ENCODE assay signal across 1 cellular context in the genomic region with DNA sequence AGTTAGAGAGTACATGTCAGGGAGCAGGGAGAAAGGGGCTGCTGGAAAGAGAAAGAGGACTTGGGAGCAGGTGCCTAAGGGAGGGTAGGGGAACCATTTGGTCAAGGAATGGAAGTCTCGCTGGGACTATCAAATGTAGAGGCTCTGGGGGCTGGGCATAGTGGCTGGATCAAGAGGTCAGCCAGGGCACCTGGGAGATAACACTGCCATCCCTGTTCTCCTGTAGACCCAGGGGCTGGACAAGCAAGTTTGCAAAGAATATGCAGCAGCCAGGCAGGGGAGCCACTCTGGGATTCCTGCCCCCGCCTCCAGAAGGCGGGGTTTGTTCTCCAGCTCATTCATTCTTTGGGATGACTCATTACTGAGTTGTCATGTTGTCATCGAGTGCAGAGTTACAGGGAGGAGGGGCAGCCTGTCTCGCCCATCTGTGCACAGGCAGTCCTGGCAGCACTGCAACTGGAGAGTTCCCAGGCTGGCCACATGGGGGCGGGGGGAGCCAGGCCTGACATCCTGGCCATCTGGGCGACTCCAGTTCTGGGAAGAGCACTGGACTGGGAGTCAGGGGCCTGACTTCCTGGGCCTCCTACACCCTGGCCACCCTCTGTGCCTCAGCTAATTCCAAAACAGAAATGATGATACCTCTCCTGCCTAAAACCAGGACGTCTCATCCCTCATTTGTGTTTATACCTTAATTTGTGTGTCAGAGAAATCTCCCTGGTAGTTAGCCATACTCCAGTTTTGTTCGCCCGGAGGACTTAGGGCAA.
TF ChIP-seq lines count a peak whose summit lies in the region.

No MANE protein-coding gene starts in this region.

TF ChIP-seq in HepG2, 621 proteins besides CTCF, POLR2A, EP300 and RAD21 (continued from another document):
- TF ChIP-seq, protein P1, sequence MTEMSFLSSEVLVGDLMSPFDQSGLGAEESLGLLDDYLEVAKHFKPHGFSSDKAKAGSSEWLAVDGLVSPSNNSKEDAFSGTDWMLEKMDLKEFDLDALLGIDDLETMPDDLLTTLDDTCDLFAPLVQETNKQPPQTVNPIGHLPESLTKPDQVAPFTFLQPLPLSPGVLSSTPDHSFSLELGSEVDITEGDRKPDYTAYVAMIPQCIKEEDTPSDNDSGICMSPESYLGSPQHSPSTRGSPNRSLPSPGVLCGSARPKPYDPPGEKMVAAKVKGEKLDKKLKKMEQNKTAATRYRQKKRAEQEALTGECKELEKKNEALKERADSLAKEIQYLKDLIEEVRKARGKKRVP (CRISPR knock-in tag; IDR thresholded peaks at IDR 0.05) = 0 out of 4 replicates have a peak, but pooled peaks of 1 of the 2 experiments have one; percentile 55
- TF ChIP-seq ATM (IDR thresholded peaks at IDR 0.05; ENCODE audit: borderline replicate concordance) (no peak), XBP1 (CRISPR knock-in tag; IDR thresholded peaks at IDR 0.05) (peak; percentile 43; the same call in 1 of the 2 replicates), ISX (CRISPR knock-in tag; conservative IDR thresholded peaks at IDR 0.05) (no peak)
